ENCODE assay signal across 8 cellular contexts in the genomic region with DNA sequence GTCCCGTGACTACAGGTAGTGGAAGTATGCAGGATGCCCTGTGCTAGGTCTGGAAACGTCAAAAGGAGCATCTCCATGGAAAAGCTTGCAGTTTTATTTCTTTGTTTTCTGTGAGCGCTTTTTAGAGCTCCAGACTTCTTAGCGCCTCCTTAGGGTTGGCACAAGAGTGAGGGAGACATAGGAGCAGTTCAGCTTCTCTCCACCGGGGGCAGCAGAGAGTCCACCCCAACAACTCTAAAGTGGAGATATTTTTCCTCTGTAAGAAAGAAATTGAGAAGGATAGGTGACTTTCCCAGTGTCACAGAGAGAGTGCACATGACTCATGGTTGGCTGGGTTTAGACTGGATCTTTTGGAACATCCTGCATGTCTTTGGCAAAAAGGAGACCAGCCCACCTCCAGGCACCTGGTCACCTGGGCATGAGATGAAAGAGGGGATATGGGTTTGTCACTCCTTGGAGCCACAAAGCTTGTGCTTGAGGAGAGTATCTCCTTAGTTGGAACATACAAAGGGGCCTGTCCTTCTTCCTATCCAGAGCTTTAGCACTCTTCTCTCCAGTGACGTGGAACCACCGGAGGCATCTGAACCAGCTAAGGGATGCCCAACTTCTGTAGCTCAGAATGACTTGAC.
DNase-seq lines count a peak whose midpoint lies in the region; ATAC-seq and TF ChIP-seq lines count a peak whose summit lies in the region.

No MANE protein-coding gene starts in this region.

- POLR2A ChIA-PET in A673 (lab: Charles Lee; ENCODE audit: low non-redundant PET): no interaction called here

- peak; percentile 64 for TF ChIP-seq CTCF in A673 (conservative IDR thresholded peaks at IDR 0.05; ENCODE audit: low read depth, low read length)
- TF ChIP-seq CTCF in GM06990 (IDR thresholded peaks at IDR 0.05; ENCODE audit: insufficient read depth, low read length, poor library complexity, severe bottlenecking): peak; percentile 95
- peak; percentile 87 for TF ChIP-seq CTCF in RWPE2 (IDR thresholded peaks at IDR 0.05; ENCODE audit: poor library complexity, severe bottlenecking)
- TF ChIP-seq CTCF in fibroblast of mammary gland (conservative IDR thresholded peaks at IDR 0.05; ENCODE audit: control insufficient read depth, insufficient read depth, low read depth, low read length): peak; percentile 90

- H3K4me1 ChIP-seq in A673 (ENCODE audit: insufficient read depth, low read length, poor library complexity, severe bottlenecking): no peaks in the 10 kb centered on the region
- H3K4me1 ChIP-seq in RWPE2 (ENCODE audit: insufficient read depth, poor library complexity, severe bottlenecking): peaks cover 37% of the 10 kb centered on the region
- no peaks in the 10 kb centered on the region for H3K4me1 ChIP-seq in effector memory CD4-positive, alpha-beta T cell (ENCODE audit: control insufficient read depth, insufficient read depth, low read length, poor library complexity, severe bottlenecking)

- peaks cover 21% of the 10 kb centered on the region for H3K9me3 ChIP-seq in A673 (ENCODE audit: low read depth, low read length, poor library complexity, severe bottlenecking)
- H3K9me3 ChIP-seq in RWPE2 (ENCODE audit: severe bottlenecking): no peaks in the 10 kb centered on the region
- H3K9me3 ChIP-seq in effector memory CD4-positive, alpha-beta T cell (ENCODE audit: control insufficient read depth, low read length): no peaks in the 10 kb centered on the region

- ATAC-seq in HG02981 (IDR thresholded peaks at IDR 0.05; ENCODE audit: unreplicated experiment) (peak; percentile 77), RWPE2 (ENCODE audit: low read depth) (no peak), GM18520 (IDR thresholded peaks at IDR 0.05; ENCODE audit: unreplicated experiment) (no peak)
- no peak for ATAC-seq in stimulated activated naive CD8-positive, alpha-beta T cell treated with anti-CD3 and anti-CD28 coated beads, Interleukin-15, Interleukin-2, amounts not matched to agents 100 U/mL and 50 U/mL, for 24 hours

- H3K27ac ChIP-seq in A673 (ENCODE audit: low read depth, low read length, poor library complexity, severe bottlenecking) (no peak overlapping the region), RWPE2 (ENCODE audit: poor library complexity, severe bottlenecking) (peak overlapping the region; percentile 96)
- no peak overlapping the region for H3K27ac ChIP-seq in effector memory CD4-positive, alpha-beta T cell (ENCODE audit: insufficient read depth, low read length, poor library complexity, severe bottlenecking)

- no peaks in the 10 kb centered on the region for H3K27me3 ChIP-seq in A673 (replicated peaks; ENCODE audit: insufficient read depth, low read depth, low read length, poor library complexity)
- H3K27me3 ChIP-seq in GM06990 (replicated peaks; ENCODE audit: control insufficient read depth, insufficient read depth, low read length): no peaks in the 10 kb centered on the region
- no peaks in the 10 kb centered on the region for H3K27me3 ChIP-seq in RWPE2 (ENCODE audit: insufficient read depth, poor library complexity, severe bottlenecking)
- no peaks in the 10 kb centered on the region for H3K27me3 ChIP-seq in effector memory CD4-positive, alpha-beta T cell (replicated peaks; ENCODE audit: control insufficient read depth, insufficient read depth, low read length, poor library complexity, severe bottlenecking)

- intact Hi-C loops in A673 (cut with micrococcal nuclease; ENCODE audit: unreplicated experiment): no loop called here

- BruUV-seq in A673 (replicated peaks; lab: Mats Ljungman, UMichigan): no TSS peak

- H3K36me3 ChIP-seq in A673 (ENCODE audit: insufficient read depth, low read length, poor library complexity, severe bottlenecking) (no peaks in the 10 kb centered on the region), GM06990 (ENCODE audit: control insufficient read depth, insufficient read depth, low read length) (no peaks in the 10 kb centered on the region), RWPE2 (ENCODE audit: low read depth) (no peaks in the 10 kb centered on the region)
- H3K36me3 ChIP-seq in effector memory CD4-positive, alpha-beta T cell (ENCODE audit: control insufficient read depth, insufficient read depth, low read length): no peaks in the 10 kb centered on the region

- H3K4me3 ChIP-seq in A673 (ENCODE audit: low read depth, low read length, poor library complexity, severe bottlenecking) (no peak overlapping the region), GM06990 (replicated peaks; ENCODE audit: low read depth, low read length) (no peak overlapping the region), RWPE2 (ENCODE audit: severe bottlenecking) (no peak overlapping the region), fibroblast of mammary gland (ENCODE audit: control insufficient read depth, low read depth, low read length) (no peak overlapping the region)
- no peak overlapping the region for H3K4me3 ChIP-seq in effector memory CD4-positive, alpha-beta T cell (ENCODE audit: insufficient read depth, low read depth, low read length, poor library complexity, severe bottlenecking)

- DNase-seq in A673 (ENCODE audit: low spot score) (peak; percentile 17), GM06990 (ENCODE audit: extremely low read depth, insufficient read length) (peak; percentile 8), RWPE2 (ENCODE audit: low spot score) (no peak), fibroblast of mammary gland (ENCODE audit: low read depth) (peak; percentile 50)
- peak; percentile 26 for DNase-seq in stimulated activated naive CD8-positive, alpha-beta T cell treated with anti-CD3 and anti-CD28 coated beads, Interleukin-15, Interleukin-2, amounts not matched to agents 100 U/mL and 50 U/mL, for 24 hours
- DNase-seq in effector memory CD4-positive, alpha-beta T cell: no peak

- CTCF ChIA-PET in A673 (lab: Charles Lee): interaction anchor here (0.5 to 0.7 kb wide), 2 partner anchors 237 to 993 kb away, joined by 4 to 6 read pairs; no protein-coding TSS in a partner anchor

Comparison
In these comparisons a context has a peak if more than half of its experiments do, and no peak if none do; other contexts are left out.
1. DNase-seq: peak in A673 (single experiment), GM06990 (single experiment), fibroblast of mammary gland (single experiment) and stimulated activated naive CD8-positive, alpha-beta T cell treated with anti-CD3 and anti-CD28 coated beads, Interleukin-15, Interleukin-2, amounts not matched to agents 100 U/mL and 50 U/mL, for 24 hours (single experiment); none in RWPE2 (single experiment) and effector memory CD4-positive, alpha-beta T cell (0 of 3).
2. Peak in every context shown above with its lines, with median percentiles within 50 percentile points of each other: CTCF ChIP-seq.